ENCODE assay signal across 33 cellular contexts in genomic region chr16:59941581-59941980, GRCh38.
"Had no signal": no experiment of that assay in that cellular context is flagged by ENCODE, and none has a peak within 500 bp of the region (broad histone marks: within the 10 kb centered on the region; RNA-seq: fewer than 3 reads in every experiment).

No MANE protein-coding gene starts in this region.

- H3K4me1 ChIP-seq: adrenal gland, ascending aorta, body of pancreas, breast epithelium had no signal

- H3K27me3 ChIP-seq: adrenal gland, ascending aorta, body of pancreas, brain microvascular endothelial cell, breast epithelium, cardiac muscle cell had no signal

- FAIRE-seq: bronchial epithelial cell had no signal

- H3K9me3 ChIP-seq: ascending aorta, body of pancreas had no signal

- H3K4me3 ChIP-seq: adrenal gland, ascending aorta, body of pancreas, breast epithelium, cardiac muscle cell had no signal

- ATAC-seq: activated naive CD4-positive, alpha-beta T cell treated with anti-CD3 and anti-CD28 coated beads, Interleukin-2, amount 50 U/mL, for 72 hours; activated naive CD8-positive, alpha-beta T cell treated with anti-CD3 and anti-CD28 coated beads, Interleukin-2, amount 50 U/mL, for 24 hours; activated T-cell treated with anti-CD3 and anti-CD28 coated beads, Interleukin-2, amount 50 U/mL, for 4 hours; activated T-cell treated with anti-CD3 and anti-CD28 coated beads, Interleukin-2, amount 50 U/mL, for 72 hours; activated T-helper 17 cell treated with anti-CD3 and anti-CD28 coated beads, Interleukin-2, amount 50 U/mL, for 72 hours; body of pancreas had no signal

- H3K27ac ChIP-seq: adrenal gland, ascending aorta, body of pancreas, brain microvascular endothelial cell, breast epithelium, cardiac muscle cell had no signal

- DNase-seq: activated effector memory CD4-positive, alpha-beta T cell treated with anti-CD3 and anti-CD28 coated beads, Interleukin-2, amount 50 U/mL, for 16 hours; activated effector memory CD4-positive, alpha-beta T cell treated with Interleukin-2 at 50 U/mL for 16 hours; activated gamma-delta T cell; activated gamma-delta T cell treated with Interleukin-2 at 50 U/mL for 16 hours; activated naive CD4-positive, alpha-beta T cell; activated naive CD4-positive, alpha-beta T cell treated with anti-CD3 and anti-CD28 coated beads for 36 hours; activated naive CD4-positive, alpha-beta T cell treated with anti-CD3 and anti-CD28 coated beads, Interleukin-2, amount 10 ng/mL, durations not matched to agents 7 days and 5 days; activated naive CD4-positive, alpha-beta T cell treated with anti-CD3 and anti-CD28 coated beads, Interleukin-2, amount 50 U/mL, for 16 hours; activated naive CD4-positive, alpha-beta T cell treated with Interleukin-2 at 50 U/mL for 16 hours; activated naive CD8-positive, alpha-beta T cell treated with anti-CD3 and anti-CD28 coated beads for 36 hours; activated naive CD8-positive, alpha-beta T cell treated with anti-CD3 and anti-CD28 coated beads, Interleukin-2, amount 10 ng/mL, durations not matched to agents 7 days and 5 days; activated naive CD8-positive, alpha-beta T cell treated with anti-CD3 and anti-CD28 coated beads, Interleukin-2, amount 50 U/mL, for 24 hours; activated T-cell treated with anti-CD3 and anti-CD28 coated beads, Interleukin-2, amount 50 U/mL, for 1 hour; activated T-cell treated with anti-CD3 and anti-CD28 coated beads, Interleukin-2, amount 50 U/mL, for 24 hours; activated T-cell treated with anti-CD3 and anti-CD28 coated beads, Interleukin-2, amount 50 U/mL, for 4 hours; activated T-cell treated with anti-CD3 and anti-CD28 coated beads, Interleukin-2, amount 50 U/mL, for 48 hours; activated T-cell treated with anti-CD3 and anti-CD28 coated beads, Interleukin-2, amount 50 U/mL, for 72 hours; adrenal gland; amniotic stem cell; amygdala; anterior cingulate cortex; aorta; body of pancreas; brain microvascular endothelial cell; caudate nucleus; central memory CD4-positive, alpha-beta T cell; cerebellar nuclear complex had no signal

- H3K36me3 ChIP-seq: adrenal gland, ascending aorta, brain microvascular endothelial cell, breast epithelium, cardiac muscle cell had no signal
